In the genomic region with DNA sequence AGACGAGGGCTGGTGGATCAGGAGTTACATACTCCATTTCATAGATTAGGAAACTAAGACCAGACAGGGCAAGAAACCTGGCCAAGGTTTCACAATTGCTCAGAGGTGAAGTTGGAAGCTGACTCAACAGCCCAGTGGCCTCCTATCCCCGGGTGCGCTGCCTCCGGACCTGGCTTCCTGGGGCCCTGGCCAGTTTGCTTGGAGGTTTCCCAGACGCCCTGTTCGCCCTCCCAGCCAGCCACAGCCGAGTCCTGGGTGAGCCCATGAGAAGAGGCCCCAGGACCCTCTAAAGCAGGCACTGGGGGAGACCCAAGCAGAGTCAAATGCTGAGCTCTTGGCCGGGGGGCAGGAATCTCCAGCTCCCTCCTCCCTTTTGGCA, we compare ENCODE assay signal across 1 cellular context.
TF ChIP-seq lines count a peak whose summit lies in the region.

No MANE protein-coding gene starts in this region.

TF ChIP-seq in SK-N-SH, 30 proteins besides CTCF, POLR2A, EP300 and RAD21 (continued from another document):
- TF ChIP-seq, protein P1, sequence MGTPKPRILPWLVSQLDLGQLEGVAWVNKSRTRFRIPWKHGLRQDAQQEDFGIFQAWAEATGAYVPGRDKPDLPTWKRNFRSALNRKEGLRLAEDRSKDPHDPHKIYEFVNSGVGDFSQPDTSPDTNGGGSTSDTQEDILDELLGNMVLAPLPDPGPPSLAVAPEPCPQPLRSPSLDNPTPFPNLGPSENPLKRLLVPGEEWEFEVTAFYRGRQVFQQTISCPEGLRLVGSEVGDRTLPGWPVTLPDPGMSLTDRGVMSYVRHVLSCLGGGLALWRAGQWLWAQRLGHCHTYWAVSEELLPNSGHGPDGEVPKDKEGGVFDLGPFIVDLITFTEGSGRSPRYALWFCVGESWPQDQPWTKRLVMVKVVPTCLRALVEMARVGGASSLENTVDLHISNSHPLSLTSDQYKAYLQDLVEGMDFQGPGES (IDR thresholded peaks at IDR 0.05; ENCODE audit: low read depth, low read length): no peak
- TF ChIP-seq, protein P2, sequence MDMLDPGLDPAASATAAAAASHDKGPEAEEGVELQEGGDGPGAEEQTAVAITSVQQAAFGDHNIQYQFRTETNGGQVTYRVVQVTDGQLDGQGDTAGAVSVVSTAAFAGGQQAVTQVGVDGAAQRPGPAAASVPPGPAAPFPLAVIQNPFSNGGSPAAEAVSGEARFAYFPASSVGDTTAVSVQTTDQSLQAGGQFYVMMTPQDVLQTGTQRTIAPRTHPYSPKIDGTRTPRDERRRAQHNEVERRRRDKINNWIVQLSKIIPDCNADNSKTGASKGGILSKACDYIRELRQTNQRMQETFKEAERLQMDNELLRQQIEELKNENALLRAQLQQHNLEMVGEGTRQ (IDR thresholded peaks at IDR 0.05; ENCODE audit: borderline replicate concordance, low read depth, low read length): no peak
- TF ChIP-seq CHD2 (IDR thresholded peaks at IDR 0.05; ENCODE audit: low read length, partially characterized antibody): no peak
- no peak for TF ChIP-seq RCOR1 (IDR thresholded peaks at IDR 0.05; ENCODE audit: low read length)
TF ChIP-seq in SK-N-SH: peak in this region for 0.
